In genomic region chr15:62869116-62869515, GRCh38 we compare ENCODE assay signal across 24 cellular contexts.
"Had no signal": no experiment of that assay in that cellular context is flagged by ENCODE, and none has a peak within 500 bp of the region (broad histone marks: within the 10 kb centered on the region; RNA-seq: fewer than 3 reads in every experiment).

No MANE protein-coding gene starts in this region.

- H3K4me1 Mint-ChIP-seq: activated CD4-positive, alpha-beta T cell treated with anti-CD3 and anti-CD28 coated beads for 36 hours; activated naive CD8-positive, alpha-beta T cell treated with anti-CD3 and anti-CD28 coated beads for 36 hours; central memory CD8-positive, alpha-beta T cell; immature natural killer cell; naive thymus-derived CD8-positive, alpha-beta T cell had no signal

- H3K9me3 Mint-ChIP-seq: activated T-helper 2 cell treated with anti-CD3 and anti-CD28 coated beads, Interferon-gamma antibody, Interleukin-2, Interleukin-4, amounts not matched to agents 10 μg/mL and 5 μg/mL and 100 μg/mL, durations not matched to agents 14 hours and 24 hours and 36 hours; central memory CD8-positive, alpha-beta T cell; effector memory CD8-positive, alpha-beta T cell; immature natural killer cell; type B pancreatic cell had no signal

- H3K36me3 Mint-ChIP-seq: activated naive CD8-positive, alpha-beta T cell treated with anti-CD3 and anti-CD28 coated beads for 36 hours; immature natural killer cell; naive thymus-derived CD8-positive, alpha-beta T cell; type B pancreatic cell had no signal

- DNase-seq: activated CD4-positive, alpha-beta T cell treated with anti-CD3 and anti-CD28 coated beads for 36 hours; activated CD4-positive, alpha-beta T cell treated with anti-CD3 and anti-CD28 coated beads, Interleukin-2, amount 50 U/mL, for 4 hours; activated CD8-positive, alpha-beta memory T cell treated with anti-CD3 and anti-CD28 coated beads, Interleukin-2, amount 50 U/mL, for 48 hours; activated naive CD4-positive, alpha-beta T cell; activated naive CD8-positive, alpha-beta T cell treated with anti-CD3 and anti-CD28 coated beads for 36 hours; activated T-cell treated with anti-CD3 and anti-CD28 coated beads, Interleukin-2, amount 50 U/mL, for 4 hours; dorsolateral prefrontal cortex; effector memory CD8-positive, alpha-beta T cell; immature natural killer cell; lower lobe of right lung; mesendoderm; naive thymus-derived CD8-positive, alpha-beta T cell; psoas muscle; right cardiac atrium; stimulated activated CD4-positive, alpha-beta T cell treated with anti-CD3 and anti-CD28 coated beads, Interleukin-1b, Interleukin-23, amount 100 ng/mL, for 48 hours; T-helper 9 cell had no signal

- H3K9me3 ChIP-seq: breast epithelium, lower lobe of right lung, mucosa of descending colon, psoas muscle had no signal

- H3K27ac ChIP-seq: breast epithelium, dorsolateral prefrontal cortex, lower lobe of right lung, psoas muscle had no signal

- H3K27me3 Mint-ChIP-seq: activated CD4-positive, alpha-beta T cell treated with anti-CD3 and anti-CD28 coated beads for 36 hours; activated naive CD8-positive, alpha-beta T cell treated with anti-CD3 and anti-CD28 coated beads for 36 hours; stimulated activated naive CD8-positive, alpha-beta T cell treated with anti-CD3 and anti-CD28 coated beads, Interleukin-15, Interleukin-2, amounts not matched to agents 100 ng/mL and 50 ng/mL, for 24 hours; type B pancreatic cell had no signal

- H3K27ac Mint-ChIP-seq: activated CD4-positive, alpha-beta T cell treated with anti-CD3 and anti-CD28 coated beads for 36 hours; activated naive CD8-positive, alpha-beta T cell treated with anti-CD3 and anti-CD28 coated beads for 36 hours; activated T-helper 2 cell treated with anti-CD3 and anti-CD28 coated beads, Interferon-gamma antibody, Interleukin-2, Interleukin-4, amounts not matched to agents 10 μg/mL and 5 μg/mL and 100 μg/mL, durations not matched to agents 14 hours and 24 hours and 36 hours; effector memory CD8-positive, alpha-beta T cell; immature natural killer cell; naive thymus-derived CD8-positive, alpha-beta T cell; stimulated activated naive CD8-positive, alpha-beta T cell treated with anti-CD3 and anti-CD28 coated beads, Interleukin-15, Interleukin-2, amounts not matched to agents 100 ng/mL and 50 ng/mL, for 24 hours; type B pancreatic cell had no signal

- H3K27me3 ChIP-seq: breast epithelium, dorsolateral prefrontal cortex had no signal

- H3K4me3 ChIP-seq: breast epithelium, dorsolateral prefrontal cortex, lower lobe of right lung, mucosa of descending colon, psoas muscle, skin epidermis had no signal

- H3K36me3 ChIP-seq: breast epithelium, lower lobe of right lung had no signal

- ATAC-seq: activated CD4-positive, alpha-beta T cell treated with anti-CD3 and anti-CD28 coated beads for 36 hours; activated T-cell treated with anti-CD3 and anti-CD28 coated beads, Interleukin-2, amount 50 U/mL, for 4 hours; effector memory CD8-positive, alpha-beta T cell; left lobe of liver; lower lobe of right lung; naive thymus-derived CD8-positive, alpha-beta T cell; psoas muscle; right cardiac atrium had no signal

- H3K4me3 Mint-ChIP-seq: activated CD4-positive, alpha-beta T cell treated with anti-CD3 and anti-CD28 coated beads for 36 hours; activated naive CD8-positive, alpha-beta T cell treated with anti-CD3 and anti-CD28 coated beads for 36 hours; activated T-cell treated with anti-CD3 and anti-CD28 coated beads, Interleukin-2, amount 50 U/mL, for 4 hours; central memory CD8-positive, alpha-beta T cell; effector memory CD8-positive, alpha-beta T cell; immature natural killer cell; naive thymus-derived CD8-positive, alpha-beta T cell; stimulated activated naive CD8-positive, alpha-beta T cell treated with anti-CD3 and anti-CD28 coated beads, Interleukin-15, Interleukin-2, amounts not matched to agents 100 ng/mL and 50 ng/mL, for 24 hours; type B pancreatic cell had no signal

- H3K4me1 ChIP-seq: breast epithelium, lower lobe of right lung, psoas muscle had no signal
